ENCODE assay signal across 10 cellular contexts in the genomic region with DNA sequence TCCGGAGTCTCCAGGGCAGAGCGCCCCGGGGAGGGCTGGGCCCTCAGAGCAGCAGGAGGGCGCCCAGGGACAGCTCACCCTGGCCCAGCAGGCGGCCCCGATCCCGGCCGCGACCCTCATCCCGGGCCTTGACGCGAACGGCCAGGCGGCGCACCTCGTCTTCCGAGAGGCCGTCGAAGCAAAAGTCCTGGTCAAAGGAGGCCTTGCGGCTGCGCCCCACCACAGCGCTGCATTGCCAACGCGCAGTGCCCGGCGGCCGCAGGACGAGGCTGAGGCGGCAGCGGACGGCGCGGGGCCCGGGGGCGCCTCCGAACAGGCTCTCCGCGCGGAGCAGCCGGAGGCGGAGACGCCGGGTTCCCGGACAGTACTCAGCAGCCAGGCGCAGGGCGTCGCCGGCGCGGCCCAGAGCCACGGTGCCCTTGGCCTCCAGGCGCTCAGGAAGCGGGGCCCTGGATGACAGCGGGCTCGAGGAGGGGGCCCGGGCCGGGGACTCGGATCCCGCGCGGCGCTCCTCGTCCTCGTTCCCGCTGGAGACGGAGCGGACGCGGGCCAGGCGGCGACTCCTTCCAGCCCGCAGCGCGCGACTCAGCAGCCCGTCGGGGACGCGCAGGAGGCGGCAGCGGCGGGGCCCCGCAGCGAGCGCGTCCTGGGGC. TPM values are rescaled to one million over a fixed set of nuclear protein-coding genes. Genes with fewer than 3 reads are reported as not detected.
DNase-seq lines count a peak whose midpoint lies in the region; ATAC-seq, FAIRE-seq and TF ChIP-seq lines count a peak whose summit lies in the region.
"Had no signal": no experiment of that assay in that cellular context is flagged by ENCODE, and none has a peak within 500 bp of the region (broad histone marks: within the 10 kb centered on the region; RNA-seq: fewer than 3 reads in every experiment).

No MANE protein-coding gene starts in this region.

- TF ChIP-seq CTCF in bronchial epithelial cell (IDR thresholded peaks at IDR 0.05; ENCODE audit: insufficient read depth, low read length, severe bottlenecking) = no peak
- TF ChIP-seq CTCF in left lung (IDR thresholded peaks at IDR 0.05) = no peak
- no peak for TF ChIP-seq CTCF in HFFc6 (IDR thresholded peaks at IDR 0.05)
- TF ChIP-seq CTCF in GM13977 (IDR thresholded peaks at IDR 0.05; ENCODE audit: extremely low read depth, insufficient read depth, missing control alignments) = no peak

- peak overlapping the region; percentile 42 to 72 for H3K27ac ChIP-seq in left lung

- in situ Hi-C loops in GM13977 (cut with MboI; ENCODE audit: low pct_unique_long_range_greater_than_20kb, low sequenced_read_pairs, unreplicated experiment) = no loop called here

- peak; percentile 43 for ATAC-seq in left lung
- ATAC-seq in stimulated activated naive CD8-positive, alpha-beta T cell treated with anti-CD3 and anti-CD28 coated beads, Interleukin-15, amount 100 ng/mL, for 72 hours = peak; percentile 60

- FAIRE-seq in bronchial epithelial cell (lab: Jason Lieb, UNC) = no peak
- FAIRE-seq: endometrium, TTC549 had no signal

- peaks cover 3 to 23% of the 10 kb centered on the region in 2 donors for H3K4me1 ChIP-seq in left lung

- peaks cover 74% of the 10 kb centered on the region for H3K27me3 Mint-ChIP-seq in stimulated activated naive CD8-positive, alpha-beta T cell treated with anti-CD3 and anti-CD28 coated beads, Interleukin-15, amount 100 ng/mL, for 72 hours
- H3K27me3 Mint-ChIP-seq in HFFc6 (ENCODE audit: insufficient read depth) = peaks cover 53% of the 10 kb centered on the region

- intact Hi-C loops in left lung (cut with DNase I) = no loop called here

- no peak overlapping the region for H3K27ac Mint-ChIP-seq in stimulated activated naive CD8-positive, alpha-beta T cell treated with anti-CD3 and anti-CD28 coated beads, Interleukin-15, amount 100 ng/mL, for 72 hours
- H3K27ac Mint-ChIP-seq in HFFc6 = no peak overlapping the region

- DNase-seq in NCI-H2196 (lab: John Stamatoyannopoulos, UW; ENCODE audit: unreplicated experiment) (peak; percentile 11), NCI-H2196 treated with DMSO at 0.1 percent for 48 hours (lab: John Stamatoyannopoulos, UW; ENCODE audit: unreplicated experiment) (no peak), bronchial epithelial cell (ENCODE audit: low read depth) (no peak), left lung (peak in 1 of 2 donors; percentile 81), NK-92 (lab: John Stamatoyannopoulos, UW; ENCODE audit: unreplicated experiment) (no peak), HFFc6 (no peak), GM13977 (ENCODE audit: low spot score) (no peak)
- DNase-seq in stimulated activated naive CD8-positive, alpha-beta T cell treated with anti-CD3 and anti-CD28 coated beads, Interleukin-15, amount 100 ng/mL, for 72 hours = peak in 1 of 2 donors; percentile 4

- H3K36me3 ChIP-seq in bronchial epithelial cell (ENCODE audit: control insufficient read depth, insufficient read depth, low read length) (no peaks in the 10 kb centered on the region), left lung (no peaks in the 10 kb centered on the region)

- H3K36me3 Mint-ChIP-seq in HFFc6 (ENCODE audit: low read depth) = no peaks in the 10 kb centered on the region

- peaks cover 21% of the 10 kb centered on the region for H3K4me1 Mint-ChIP-seq in stimulated activated naive CD8-positive, alpha-beta T cell treated with anti-CD3 and anti-CD28 coated beads, Interleukin-15, amount 100 ng/mL, for 72 hours
- H3K4me1 Mint-ChIP-seq in HFFc6 (ENCODE audit: low read depth) = 0 out of 2 replicates have a peak, but pooled peaks cover 5% of the 10 kb centered on the region

- H3K9me3 Mint-ChIP-seq in stimulated activated naive CD8-positive, alpha-beta T cell treated with anti-CD3 and anti-CD28 coated beads, Interleukin-15, amount 100 ng/mL, for 72 hours = peaks cover under 1 to 2% of the 10 kb centered on the region in 2 donors
- no peaks in the 10 kb centered on the region for H3K9me3 Mint-ChIP-seq in HFFc6

- H3K4me3 Mint-ChIP-seq in stimulated activated naive CD8-positive, alpha-beta T cell treated with anti-CD3 and anti-CD28 coated beads, Interleukin-15, amount 100 ng/mL, for 72 hours = peak overlapping the region; percentile 24 to 35
- H3K4me3 Mint-ChIP-seq in HFFc6 = no peak overlapping the region

- no peaks in the 10 kb centered on the region for H3K9me3 ChIP-seq in left lung

- H3K4me3 ChIP-seq in bronchial epithelial cell (ENCODE audit: low read depth, low read length) = peak overlapping the region; percentile 21
- peak overlapping the region; percentile 7 to 48 for H3K4me3 ChIP-seq in left lung

- H3K27me3 ChIP-seq in bronchial epithelial cell (ENCODE audit: control insufficient read depth, insufficient read depth, low read length) = peaks cover 7% of the 10 kb centered on the region
- peaks cover 43 to 73% of the 10 kb centered on the region in 2 donors for H3K27me3 ChIP-seq in left lung

RNA-seq across cellular contexts. Expression of a gene that starts 1.1 kb away (rescaled TPM):
- total RNA-seq in bronchial epithelial cell = 0.26 TPM in 2 replicates
- total RNA-seq in left lung = 1 to 10 TPM; 2.4 to 4.2 TPM
- not detected for total RNA-seq in HFFc6 (2021; fragmentation: NEBNext Ultra II Directional; extraction: Animal tissue kit (Norgen Biotek cat#: 25700))
